In genomic region chr13:42398542-42398941, GRCh38 we compare ENCODE assay signal across 17 cellular contexts.
A peak's percentile ranks its signal among the peaks of the same experiment; 100 is the strongest.
DNase-seq lines count a peak whose midpoint lies in the region; ATAC-seq and TF ChIP-seq lines count a peak whose summit lies in the region.
"Had no signal": no experiment of that assay in that cellular context is flagged by ENCODE, and none has a peak within 500 bp of the region (broad histone marks: within the 10 kb centered on the region; RNA-seq: fewer than 3 reads in every experiment).

No MANE protein-coding gene starts in this region.

- H3K79me2 ChIP-seq in GM23338 (replicated peaks; ENCODE audit: insufficient read depth): no peaks in the 10 kb centered on the region

- ATAC-seq in GM23338 (no peak), left lung (no peak)

- H3K36me3 ChIP-seq in BLaER1 treated with 17β-estradiol and CSF1 and Interleukin-3, amounts not matched to agents 10 nM and 100 nM: no peaks in the 10 kb centered on the region
- H3K36me3 ChIP-seq in GM23338 (ENCODE audit: insufficient read depth) (no peaks in the 10 kb centered on the region), mesenchymal stem cell (ENCODE audit: control insufficient read depth in 1 of 2, insufficient read depth in 2 of 2, low read depth in 1 of 2, low read length in 2 of 2) (no peaks in the 10 kb centered on the region), left lung (no peaks in the 10 kb centered on the region)
- H3K36me3 ChIP-seq: HAP-1, WERI-Rb-1 had no signal

- no peak overlapping the region for H3K18ac ChIP-seq in mesenchymal stem cell (ENCODE audit: low read depth in 1 of 2, low read length in 2 of 2)

- H3K4me2 ChIP-seq in BLaER1 treated with 17β-estradiol and CSF1 and Interleukin-3, amounts not matched to agents 10 nM and 100 nM: peak overlapping the region in 9 of 11 experiments; percentile 11 to 78 (median 68); a peak in 17 of 22 replicates
- H3K4me2 ChIP-seq in GM23338: no peak overlapping the region; the same call in 1 of the 2 replicates
- no peak overlapping the region for H3K4me2 ChIP-seq in mesenchymal stem cell (ENCODE audit: low read length, poor library complexity, severe bottlenecking)

- H2BK120ac ChIP-seq in mesenchymal stem cell (ENCODE audit: low read depth, low read length): no peak overlapping the region

- peaks cover 19 to 39% (median 34%) of the 10 kb centered on the region in 10 experiments for H3K4me1 ChIP-seq in BLaER1 treated with 17β-estradiol and CSF1 and Interleukin-3, amounts not matched to agents 10 nM and 100 nM
- no peaks in the 10 kb centered on the region for H3K4me1 ChIP-seq in GM23338 (ENCODE audit: insufficient read depth)
- no peaks in the 10 kb centered on the region for H3K4me1 ChIP-seq in mesenchymal stem cell (ENCODE audit: control insufficient read depth, insufficient read depth, low read depth, low read length)
- H3K4me1 ChIP-seq in left lung: peaks cover 0 to 5% of the 10 kb centered on the region in 2 donors

- no peaks in the 10 kb centered on the region for H3F3A ChIP-seq in GM23338 (replicated peaks; ENCODE audit: low read depth)

- no peak overlapping the region for H3K4me3 Mint-ChIP-seq in GM23338
- no peak overlapping the region for H3K4me3 Mint-ChIP-seq in activated naive CD8-positive, alpha-beta T cell

- no peak overlapping the region for H4K91ac ChIP-seq in mesenchymal stem cell (ENCODE audit: low read length)

- peaks cover 3% of the 10 kb centered on the region for H3K27me3 Mint-ChIP-seq in GM23338 (ENCODE audit: insufficient read depth, low read depth, poor library complexity)
- H3K27me3 Mint-ChIP-seq in activated naive CD8-positive, alpha-beta T cell: no peaks in the 10 kb centered on the region

- H3K9me2 ChIP-seq in GM23338 (ENCODE audit: insufficient read depth): peaks cover 22% of the 10 kb centered on the region

- no peak overlapping the region for H2BK15ac ChIP-seq in mesenchymal stem cell (ENCODE audit: low read depth, poor library complexity, severe bottlenecking)

- POLR2A ChIA-PET in RWPE1 (lab: Yijun Ruan, JAX; ENCODE audit: low non-redundant PET): no interaction called here

- H3K36me3 Mint-ChIP-seq in GM23338 (ENCODE audit: low read depth): no peaks in the 10 kb centered on the region
- H3K36me3 Mint-ChIP-seq in activated naive CD8-positive, alpha-beta T cell: peaks cover 10% of the 10 kb centered on the region

- TF ChIP-seq CTCF in GM23338 (conservative IDR thresholded peaks at IDR 0.05; ENCODE audit: low read depth in 2 of 2) (no peak), left lung (IDR thresholded peaks at IDR 0.05) (no peak), RWPE1 (conservative IDR thresholded peaks at IDR 0.05; ENCODE audit: low read depth) (no peak)

- 72% methylated on average over 4 of the region's 4 CpGs for WGBS in mesenchymal stem cell

- H3K4me1 Mint-ChIP-seq in GM23338: peaks cover 11% of the 10 kb centered on the region
- peaks cover 73% of the 10 kb centered on the region for H3K4me1 Mint-ChIP-seq in activated naive CD8-positive, alpha-beta T cell (ENCODE audit: low read depth)

- peak overlapping the region in 4 of 11 experiments; percentile 40 to 59 (median 56); a peak in 7 of 22 replicates for H3K27ac ChIP-seq in BLaER1 treated with 17β-estradiol and CSF1 and Interleukin-3, amounts not matched to agents 10 nM and 100 nM
- H3K27ac ChIP-seq in GM23338 (ENCODE audit: low read depth) (no peak overlapping the region), mesenchymal stem cell (ENCODE audit: low read length, poor library complexity, severe bottlenecking) (no peak overlapping the region), left lung (no peak overlapping the region), RWPE1 (no peak overlapping the region)
- H3K27ac ChIP-seq: HL-60, WERI-Rb-1 had no signal

- H2BK5ac ChIP-seq in mesenchymal stem cell (ENCODE audit: low read depth, low read length, poor library complexity, severe bottlenecking): no peak overlapping the region

- peaks cover 0 to 11% (median 0%) of the 10 kb centered on the region in 11 experiments; a peak in 4 of 22 replicates for H3K9me3 ChIP-seq in BLaER1 treated with 17β-estradiol and CSF1 and Interleukin-3, amounts not matched to agents 10 nM and 100 nM (replicated peaks in 1 of 11)
- H3K9me3 ChIP-seq in mesenchymal stem cell (ENCODE audit: control insufficient read depth, low read length) (no peaks in the 10 kb centered on the region), left lung (no peaks in the 10 kb centered on the region)
- H3K9me3 ChIP-seq: HAP-1 had no signal

- H3K27me3 ChIP-seq in BLaER1 treated with 17β-estradiol and CSF1 and Interleukin-3, amounts not matched to agents 10 nM and 100 nM: no peaks in the 10 kb centered on the region
- no peaks in the 10 kb centered on the region for H3K27me3 ChIP-seq in GM23338 (ENCODE audit: insufficient read depth)
- peaks cover 0 to 23% of the 10 kb centered on the region in 2 experiments for H3K27me3 ChIP-seq in mesenchymal stem cell (ENCODE audit: control insufficient read depth in 1 of 2, insufficient read depth in 1 of 2, low read length in 2 of 2)
- H3K27me3 ChIP-seq in left lung: no peaks in the 10 kb centered on the region

- no peak overlapping the region for H2BK12ac ChIP-seq in mesenchymal stem cell (ENCODE audit: low read length in 2 of 2)

- H2AFZ ChIP-seq in GM23338 (peak overlapping the region; percentile 83), mesenchymal stem cell (ENCODE audit: low read depth, low read length) (no peak overlapping the region)

- no peak overlapping the region for H3K23ac ChIP-seq in mesenchymal stem cell (ENCODE audit: low read length in 2 of 2)

- peak overlapping the region in 3 of 11 experiments; percentile 15 to 60 (median 39); a peak in 5 of 22 replicates for H3K9ac ChIP-seq in BLaER1 treated with 17β-estradiol and CSF1 and Interleukin-3, amounts not matched to agents 10 nM and 100 nM
- no peak overlapping the region for H3K9ac ChIP-seq in mesenchymal stem cell (ENCODE audit: low read length)

- H3K14ac ChIP-seq in mesenchymal stem cell (ENCODE audit: low read length in 2 of 2): no peak overlapping the region

- no peaks in the 10 kb centered on the region; the same call in 2 of the 3 replicates for H3K9me3 Mint-ChIP-seq in GM23338
- H3K9me3 Mint-ChIP-seq in activated naive CD8-positive, alpha-beta T cell (ENCODE audit: low read depth): peaks cover 7% of the 10 kb centered on the region

- no peak overlapping the region for H3K4ac ChIP-seq in mesenchymal stem cell (ENCODE audit: low read depth in 1 of 2, low read length in 2 of 2)

- no peak overlapping the region for H3K27ac Mint-ChIP-seq in GM23338
- H3K27ac Mint-ChIP-seq in activated naive CD8-positive, alpha-beta T cell: peak overlapping the region; percentile 73
- H3K27ac Mint-ChIP-seq: IgD-negative memory B cell had no signal

- no peak overlapping the region for H4K8ac ChIP-seq in mesenchymal stem cell (ENCODE audit: low read length)

- no peaks in the 10 kb centered on the region for H4K20me1 ChIP-seq in BLaER1 treated with 17β-estradiol and CSF1 and Interleukin-3, amounts not matched to agents 10 nM and 100 nM
- H4K20me1 ChIP-seq in GM23338 (replicated peaks; ENCODE audit: insufficient read depth): no peaks in the 10 kb centered on the region

- CTCF ChIA-PET in RWPE1 (lab: Yijun Ruan, JAX): interaction anchor here (0.7 kb wide), 1 partner anchor 492 kb away, joined by 3 read pairs; no protein-coding TSS in a partner anchor

- no peaks in the 10 kb centered on the region for H3K79me1 ChIP-seq in mesenchymal stem cell (replicated peaks; ENCODE audit: low read length, poor library complexity, severe bottlenecking)

- H3K4me3 ChIP-seq in BLaER1 treated with 17β-estradiol and CSF1 and Interleukin-3, amounts not matched to agents 10 nM and 100 nM: no peak overlapping the region
- H3K4me3 ChIP-seq in GM23338: no peak overlapping the region
- H3K4me3 ChIP-seq in mesenchymal stem cell (ENCODE audit: insufficient read depth in 1 of 2, low read depth in 1 of 2, low read length in 2 of 2): no peak overlapping the region
- H3K4me3 ChIP-seq in left lung: no peak overlapping the region
- H3K4me3 ChIP-seq: HAP-1 had no signal

- H2AK5ac ChIP-seq in mesenchymal stem cell (ENCODE audit: low read length, severe bottlenecking): no peak overlapping the region

- intact Hi-C loops in left lung (cut with DNase I): no loop called here

- DNase-seq in GM23338 (ENCODE audit: low spot score) (no peak), mesenchymal stem cell (peak; percentile 84), cerebellar cortex (ENCODE audit: low spot score) (no peak), left lung (no peak), RWPE1 (ENCODE audit: low spot score) (no peak)
- no peak for DNase-seq in stimulated activated CD4-positive, alpha-beta T cell treated with anti-CD3 and anti-CD28 coated beads, Interleukin-2, amount 100 ng/mL, for 48 hours
- DNase-seq: activated effector memory CD4-positive, alpha-beta T cell treated with Interleukin-2 at 50 U/mL for 16 hours; aorta; midbrain; NCI-H510A; SHP77; WERI-Rb-1 had no signal

TF ChIP-seq in GM23338, 12 proteins besides CTCF, POLR2A, EP300 and RAD21 (continues in another document):
- TF ChIP-seq ETS1 (IDR thresholded peaks at IDR 0.05): no peak
- no peak for TF ChIP-seq ZNF331 (CRISPR knock-in tag; IDR thresholded peaks at IDR 0.05; ENCODE audit: low read depth)
- TF ChIP-seq CREB1 (CRISPR knock-in tag; IDR thresholded peaks at IDR 0.05; ENCODE audit: low read depth): no peak

Comparison
In these comparisons a context has a peak if more than half of its experiments do, and no peak if none do; other contexts are left out.
1. H3K4me2 ChIP-seq: peak in BLaER1 treated with 17β-estradiol and CSF1 and Interleukin-3, amounts not matched to agents 10 nM and 100 nM (9 of 11); none in GM23338 (single experiment) and mesenchymal stem cell (single experiment).